27 cellular contexts compared by ENCODE assay signal in the genomic region with DNA sequence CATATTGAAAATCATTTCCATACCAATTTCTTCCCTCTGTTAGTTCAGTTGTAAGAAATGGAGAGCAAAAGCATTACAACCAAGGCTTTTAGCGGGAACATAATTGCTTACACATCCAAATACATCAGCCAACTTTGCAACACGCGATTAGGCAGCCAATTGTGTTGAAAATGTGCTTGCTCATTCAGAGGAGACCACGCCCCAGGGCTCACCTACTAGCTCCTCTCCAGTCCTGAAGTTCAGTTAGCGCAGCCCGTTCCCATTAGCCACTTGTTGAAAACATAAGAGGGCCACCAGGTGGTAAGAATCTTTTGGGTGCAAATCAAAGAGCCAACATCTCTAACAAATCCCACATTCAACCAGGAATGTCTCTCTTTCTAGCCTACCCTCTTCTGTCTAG.
DNase-seq lines count a peak whose midpoint lies in the region; ATAC-seq and TF ChIP-seq lines count a peak whose summit lies in the region.
"Had no signal": no experiment of that assay in that cellular context is flagged by ENCODE, and none has a peak within 500 bp of the region (broad histone marks: within the 10 kb centered on the region; RNA-seq: fewer than 3 reads in every experiment).

No MANE protein-coding gene starts in this region.

- H3K9me3 Mint-ChIP-seq in GM23338 (no peaks in the 10 kb centered on the region), neural progenitor cell (peaks cover 2% of the 10 kb centered on the region)
- H3K9me3 Mint-ChIP-seq: activated T-helper 2 cell treated with anti-CD3 and anti-CD28 coated beads, Interferon-gamma antibody, Interleukin-2, Interleukin-4, amounts not matched to agents 10 μg/mL and 5 μg/mL and 100 μg/mL, durations not matched to agents 14 hours and 24 hours and 36 hours; T-cell had no signal

- H3K4me2 ChIP-seq in GM23338 (peak overlapping the region; percentile 68; the same call in 1 of the 2 replicates), neural progenitor cell (no peak overlapping the region)
- H3K4me2 ChIP-seq: BLaER1 treated with 17β-estradiol and CSF1 and Interleukin-3, amounts not matched to agents 10 nM and 100 nM had no signal

- TF ChIP-seq POLR2A in esophagus squamous epithelium (IDR thresholded peaks at IDR 0.05): no peak

- H3K27ac Mint-ChIP-seq in GM23338 (no peak overlapping the region), neural progenitor cell (no peak overlapping the region)
- H3K27ac Mint-ChIP-seq: activated naive CD4-positive, alpha-beta T cell treated with anti-CD3 and anti-CD28 coated beads, Interleukin-2, amount 50 U/mL, for 72 hours; activated T-helper 2 cell treated with anti-CD3 and anti-CD28 coated beads, Interferon-gamma antibody, Interleukin-2, Interleukin-4, amounts not matched to agents 10 μg/mL and 5 μg/mL and 100 μg/mL, durations not matched to agents 14 hours and 24 hours and 36 hours; progenitor cell of endocrine pancreas; T-cell had no signal

- H3K36me3 ChIP-seq in GM23338 (ENCODE audit: insufficient read depth) (no peaks in the 10 kb centered on the region), neural progenitor cell (no peaks in the 10 kb centered on the region), aorta (ENCODE audit: control insufficient read depth in 1 of 2, insufficient read depth in 2 of 2, low read length in 1 of 2) (no peaks in the 10 kb centered on the region), esophagus squamous epithelium (no peaks in the 10 kb centered on the region)
- H3K36me3 ChIP-seq: BLaER1 treated with 17β-estradiol and CSF1 and Interleukin-3, amounts not matched to agents 10 nM and 100 nM; breast epithelium; sigmoid colon; stomach; vagina; WERI-Rb-1 had no signal

- H3K4me1 Mint-ChIP-seq in GM23338 (peaks cover 37% of the 10 kb centered on the region), neural progenitor cell (peaks cover 13% of the 10 kb centered on the region)
- H3K4me1 Mint-ChIP-seq: T-cell had no signal

- H3K27me3 Mint-ChIP-seq in GM23338 (ENCODE audit: insufficient read depth, low read depth, poor library complexity) (peaks cover 10% of the 10 kb centered on the region), neural progenitor cell (ENCODE audit: insufficient read depth, low read depth) (no peaks in the 10 kb centered on the region)
- H3K27me3 Mint-ChIP-seq: progenitor cell of endocrine pancreas had no signal

- H3K4me3 ChIP-seq in GM23338 (no peak overlapping the region), epithelial cell of esophagus (ENCODE audit: low read length) (no peak overlapping the region), neural progenitor cell (no peak overlapping the region), aorta (ENCODE audit: low read length in 2 of 2) (no peak overlapping the region), esophagus squamous epithelium (no peak overlapping the region)
- H3K4me3 ChIP-seq: BLaER1 treated with 17β-estradiol and CSF1 and Interleukin-3, amounts not matched to agents 10 nM and 100 nM; breast epithelium; sigmoid colon; stomach; vagina had no signal

- WGBS in aorta, 2 donors: 80 to 84% methylated on average over 6 of the region's 6 CpGs
- WGBS in esophagus squamous epithelium, 2 donors: 58 to 66% methylated on average over 6 of the region's 6 CpGs

- ATAC-seq in GM23338 (peak; percentile 87), aorta (ENCODE audit: low FRiP score) (no peak)
- ATAC-seq: activated naive CD4-positive, alpha-beta T cell treated with anti-CD3 and anti-CD28 coated beads, Interleukin-2, amount 50 U/mL, for 72 hours; HCT116; T-cell had no signal

- H3F3A ChIP-seq in GM23338 (replicated peaks; ENCODE audit: low read depth) (no peaks in the 10 kb centered on the region), neural progenitor cell (ENCODE audit: low read depth) (no peaks in the 10 kb centered on the region)

- no peak overlapping the region for H3K9ac ChIP-seq in neural progenitor cell
- H3K9ac ChIP-seq: BLaER1 treated with 17β-estradiol and CSF1 and Interleukin-3, amounts not matched to agents 10 nM and 100 nM had no signal

- H3K36me3 Mint-ChIP-seq in GM23338 (ENCODE audit: low read depth) (no peaks in the 10 kb centered on the region), neural progenitor cell (no peaks in the 10 kb centered on the region)
- H3K36me3 Mint-ChIP-seq: activated naive CD4-positive, alpha-beta T cell treated with anti-CD3 and anti-CD28 coated beads, Interleukin-2, amount 50 U/mL, for 72 hours; T-cell had no signal

- TF ChIP-seq CTCF in GM23338 (conservative IDR thresholded peaks at IDR 0.05; ENCODE audit: low read depth in 2 of 2) (0 out of 4 replicates have a peak, but pooled peaks of 1 of the 2 experiments have one; percentile 20), epithelial cell of esophagus (IDR thresholded peaks at IDR 0.05; ENCODE audit: insufficient read depth, low read depth, low read length, missing control alignments) (no peak), neural progenitor cell (IDR thresholded peaks at IDR 0.05) (no peak), esophagus squamous epithelium (IDR thresholded peaks at IDR 0.05) (no peak)

- no peak overlapping the region for H3K4me3 Mint-ChIP-seq in GM23338
- H3K4me3 Mint-ChIP-seq in neural progenitor cell: no peak overlapping the region
- H3K4me3 Mint-ChIP-seq: T-cell had no signal

- H3K27me3 ChIP-seq in GM23338 (ENCODE audit: insufficient read depth): 0 out of 2 replicates have a peak, but pooled peaks cover 3% of the 10 kb centered on the region
- no peaks in the 10 kb centered on the region for H3K27me3 ChIP-seq in neural progenitor cell
- peaks cover 0 to 2% of the 10 kb centered on the region in 2 donors for H3K27me3 ChIP-seq in aorta (ENCODE audit: control insufficient read depth in 1 of 2, insufficient read depth in 2 of 2, low read length in 1 of 2)
- H3K27me3 ChIP-seq in esophagus squamous epithelium: no peaks in the 10 kb centered on the region
- H3K27me3 ChIP-seq: BLaER1 treated with 17β-estradiol and CSF1 and Interleukin-3, amounts not matched to agents 10 nM and 100 nM; breast epithelium; sigmoid colon; stomach; vagina had no signal

- no peaks in the 10 kb centered on the region for H4K20me1 ChIP-seq in GM23338 (replicated peaks; ENCODE audit: insufficient read depth)
- H4K20me1 ChIP-seq in neural progenitor cell (ENCODE audit: low read depth): no peaks in the 10 kb centered on the region
- H4K20me1 ChIP-seq: BLaER1 treated with 17β-estradiol and CSF1 and Interleukin-3, amounts not matched to agents 10 nM and 100 nM had no signal

- H3K4me1 ChIP-seq in GM23338 (ENCODE audit: insufficient read depth) (peaks cover 48% of the 10 kb centered on the region), neural progenitor cell (peaks cover 12% of the 10 kb centered on the region), aorta (ENCODE audit: control insufficient read depth in 1 of 2, insufficient read depth in 2 of 2, low read length in 2 of 2) (no peaks in the 10 kb centered on the region), esophagus squamous epithelium (no peaks in the 10 kb centered on the region)
- H3K4me1 ChIP-seq: BLaER1 treated with 17β-estradiol and CSF1 and Interleukin-3, amounts not matched to agents 10 nM and 100 nM; breast epithelium; sigmoid colon; stomach; vagina had no signal

- H3K9me2 ChIP-seq in GM23338 (ENCODE audit: insufficient read depth): peaks cover 3% of the 10 kb centered on the region; the same call in 1 of the 2 replicates

- H3K27ac ChIP-seq in GM23338 (ENCODE audit: low read depth) (no peak overlapping the region), neural progenitor cell (no peak overlapping the region), aorta (ENCODE audit: low read depth in 1 of 2, low read length in 2 of 2) (no peak overlapping the region), esophagus squamous epithelium (no peak overlapping the region)
- H3K27ac ChIP-seq: BLaER1 treated with 17β-estradiol and CSF1 and Interleukin-3, amounts not matched to agents 10 nM and 100 nM; breast epithelium; sigmoid colon; stomach; vagina; WERI-Rb-1 had no signal

- DNase-seq in GM23338 (ENCODE audit: low spot score) (peak; percentile 82), NCI-H446 treated with DMSO at 0.1 percent for 48 hours (lab: John Stamatoyannopoulos, UW) (peak; percentile 11), epithelial cell of esophagus (ENCODE audit: low read depth) (peak; percentile 7), neural progenitor cell (ENCODE audit: low spot score) (no peak), aorta (no peak), NCI-H2029 treated with DMSO at 0.1 percent for 48 hours (lab: John Stamatoyannopoulos, UW) (no peak), esophagus squamous epithelium (lab: John Stamatoyannopoulos, UW) (no peak)
- DNase-seq: activated CD4-positive, alpha-beta T cell treated with anti-CD3 and anti-CD28 coated beads for 48 hours; activated CD8-positive, alpha-beta memory T cell treated with anti-CD3 and anti-CD28 coated beads for 24 hours; activated T-cell treated with anti-CD3 and anti-CD28 coated beads for 4 hours; amygdala; DMS53; Karpas-422; NCI-H82; sigmoid colon; stimulated activated CD4-positive, alpha-beta T cell treated with anti-CD3 and anti-CD28 coated beads, Interleukin-12 subunit alpha, Interleukin-12 subunit beta, amount 100 ng/mL, for 4 hours; stimulated activated CD4-positive, alpha-beta T cell treated with anti-CD3 and anti-CD28 coated beads, Interleukin-2, amount 100 ng/mL, for 48 hours; stomach; T-cell; WERI-Rb-1 had no signal

- H3K79me2 ChIP-seq in GM23338 (replicated peaks; ENCODE audit: insufficient read depth): no peaks in the 10 kb centered on the region
- H3K79me2 ChIP-seq in neural progenitor cell (ENCODE audit: low read depth): no peaks in the 10 kb centered on the region

- H2AFZ ChIP-seq in GM23338 (no peak overlapping the region), neural progenitor cell (replicated peaks) (peak overlapping the region; percentile 31)

- H3K9me3 ChIP-seq in neural progenitor cell (ENCODE audit: low read depth) (no peaks in the 10 kb centered on the region), aorta (ENCODE audit: control insufficient read depth, low read length) (no peaks in the 10 kb centered on the region), esophagus squamous epithelium (no peaks in the 10 kb centered on the region)
- H3K9me3 ChIP-seq: BLaER1 treated with 17β-estradiol and CSF1 and Interleukin-3, amounts not matched to agents 10 nM and 100 nM; sigmoid colon; stomach; vagina had no signal

- intact Hi-C loops in aorta (cut with DNase I) (no loop called here), esophagus squamous epithelium (cut with DNase I) (no loop called here)

TF ChIP-seq in GM23338, 12 proteins besides CTCF, POLR2A, EP300 and RAD21 (continues in another document):
- no peak for TF ChIP-seq ZNF114 (CRISPR knock-in tag; IDR thresholded peaks at IDR 0.05)
- TF ChIP-seq POLR2AphosphoS5 (IDR thresholded peaks at IDR 0.05; ENCODE audit: low read depth): no peak
- TF ChIP-seq ZNF331 (CRISPR knock-in tag; IDR thresholded peaks at IDR 0.05; ENCODE audit: low read depth): no peak
- TF ChIP-seq STAT1 (IDR thresholded peaks at IDR 0.05; ENCODE audit: unreplicated experiment): no peak

Comparison
In these comparisons a context has a peak if more than half of its experiments do, and no peak if none do; other contexts are left out.
1. DNase-seq: peak in GM23338 (single experiment), NCI-H446 treated with DMSO at 0.1 percent for 48 hours (single experiment) and epithelial cell of esophagus (single experiment); none in neural progenitor cell (single experiment), aorta (0 of 2), NCI-H2029 treated with DMSO at 0.1 percent for 48 hours (single experiment) and esophagus squamous epithelium (single experiment).